Comparison of ENCODE assay signal across 10 cellular contexts in the genomic region with DNA sequence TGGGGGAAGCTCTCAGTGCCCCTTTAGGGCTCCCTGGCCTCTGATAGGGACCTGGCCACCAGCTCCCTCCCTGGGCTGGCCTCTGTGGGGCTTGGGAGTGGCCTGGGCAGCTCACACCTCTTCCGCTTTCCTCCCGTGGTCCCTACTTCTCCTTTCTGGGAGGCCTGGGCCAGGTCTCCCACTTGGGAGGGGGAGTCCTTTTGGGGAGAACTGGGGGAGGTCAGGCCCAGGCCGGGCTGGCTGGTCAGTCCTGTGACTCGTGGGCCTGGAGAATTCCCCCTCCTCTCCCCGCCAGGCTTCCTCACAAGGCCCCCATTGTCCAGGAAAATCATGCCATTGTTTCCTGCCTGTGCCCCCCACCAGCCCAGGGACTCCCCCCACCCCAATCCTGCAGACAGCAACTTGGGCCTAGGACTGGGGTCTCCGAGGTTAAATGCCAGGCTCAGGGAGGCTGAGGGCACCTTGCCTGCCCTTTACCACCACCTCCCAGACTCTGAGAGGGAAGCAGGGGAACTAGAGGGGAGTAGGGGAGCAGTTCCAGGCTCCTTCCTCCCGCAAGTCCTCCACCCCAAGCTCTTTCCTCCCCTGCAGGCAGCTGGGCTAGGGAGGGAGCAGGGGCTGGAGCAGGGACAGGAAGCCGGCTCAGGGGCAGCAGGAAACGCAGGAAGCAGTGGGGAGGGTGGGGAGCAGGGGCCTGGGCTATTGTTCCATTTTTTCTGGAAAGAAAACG. TPM values are rescaled to one million over a fixed set of nuclear protein-coding genes. Genes with fewer than 3 reads are reported as not detected.
DNase-seq lines count a peak whose midpoint lies in the region; ATAC-seq and TF ChIP-seq lines count a peak whose summit lies in the region.
"Had no signal": no experiment of that assay in that cellular context is flagged by ENCODE, and none has a peak within 500 bp of the region (broad histone marks: within the 10 kb centered on the region; RNA-seq: fewer than 3 reads in every experiment).

No MANE protein-coding gene starts in this region.

- H3K27me3 ChIP-seq in mesenchymal stem cell (ENCODE audit: control insufficient read depth in 1 of 2, insufficient read depth in 1 of 2, low read length in 2 of 2): no peaks in the 10 kb centered on the region

- H3K4me1 ChIP-seq in mesenchymal stem cell (ENCODE audit: control insufficient read depth, insufficient read depth, low read depth, low read length) (peaks cover 51% of the 10 kb centered on the region), urinary bladder (ENCODE audit: insufficient read depth) (peaks cover 1% of the 10 kb centered on the region)

- WGBS in mesenchymal stem cell: 41% methylated on average over 6 of the region's 10 CpGs
- WGBS in urinary bladder: 51% methylated on average over 10 of the region's 10 CpGs

- H2AFZ ChIP-seq in mesenchymal stem cell (ENCODE audit: low read depth, low read length): no peak overlapping the region

- peak overlapping the region; percentile 50 for H3K9ac ChIP-seq in mesenchymal stem cell (ENCODE audit: low read length)
- H3K9ac ChIP-seq: KMS-11 had no signal

- no peak for DNase-seq in activated T-cell treated with anti-CD3 and anti-CD28 coated beads, Interleukin-2, amount 50 U/mL, for 72 hours
- no peak for DNase-seq in activated T-cell treated with anti-CD3 and anti-CD28 coated beads, Interleukin-2, amount 50 U/mL, for 1 hour
- DNase-seq in cardiac fibroblast (ENCODE audit: low read depth in 2 of 2) (peak; percentile 32 to 59), mesenchymal stem cell (no peak), NCI-H1930 (lab: John Stamatoyannopoulos, UW) (no peak)

- H2BK120ac ChIP-seq in mesenchymal stem cell (ENCODE audit: low read depth, low read length): no peak overlapping the region

- ATAC-seq in activated T-cell treated with anti-CD3 and anti-CD28 coated beads, Interleukin-2, amount 50 U/mL, for 72 hours (replicated peaks in 1 of 2): no peak
- ATAC-seq in HG03378 (IDR thresholded peaks at IDR 0.05; ENCODE audit: unreplicated experiment) (no peak), GM21825 (IDR thresholded peaks at IDR 0.05; ENCODE audit: unreplicated experiment) (no peak)

- H3K36me3 ChIP-seq in mesenchymal stem cell (ENCODE audit: control insufficient read depth in 1 of 2, insufficient read depth in 2 of 2, low read depth in 1 of 2, low read length in 2 of 2): peaks cover 24 to 58% of the 10 kb centered on the region in 2 experiments
- H3K36me3 ChIP-seq in urinary bladder (ENCODE audit: insufficient read depth): no peaks in the 10 kb centered on the region

- peaks cover 3 to 11% of the 10 kb centered on the region in 2 donors for H3K36me3 Mint-ChIP-seq in activated T-cell treated with anti-CD3 and anti-CD28 coated beads, Interleukin-2, amount 50 U/mL, for 72 hours (ENCODE audit: insufficient read depth in 2 of 2)

- H2BK15ac ChIP-seq in mesenchymal stem cell (ENCODE audit: low read depth, poor library complexity, severe bottlenecking): peak overlapping the region; percentile 55

- H3K23ac ChIP-seq in mesenchymal stem cell (ENCODE audit: low read length in 2 of 2): peak overlapping the region in 1 of 2 experiments; percentile 53

- H3K27ac ChIP-seq in mesenchymal stem cell (ENCODE audit: low read length, poor library complexity, severe bottlenecking) (peak overlapping the region; percentile 81), urinary bladder (ENCODE audit: low read depth) (no peak overlapping the region)
- H3K27ac ChIP-seq: KMS-11 had no signal

- H3K4ac ChIP-seq in mesenchymal stem cell (ENCODE audit: low read depth in 1 of 2, low read length in 2 of 2): peak overlapping the region; percentile 24 to 68

- H3K4me3 ChIP-seq in cardiac fibroblast (replicated peaks in 1 of 2; ENCODE audit: low read depth in 2 of 2, low read length in 2 of 2): peak overlapping the region; percentile 81 to 85
- peak overlapping the region; percentile 38 to 96 for H3K4me3 ChIP-seq in mesenchymal stem cell (ENCODE audit: insufficient read depth in 1 of 2, low read depth in 1 of 2, low read length in 2 of 2)
- peak overlapping the region; percentile 27 for H3K4me3 ChIP-seq in urinary bladder (ENCODE audit: low read depth, low read length)

- peaks cover 21% of the 10 kb centered on the region for H3K79me1 ChIP-seq in mesenchymal stem cell (replicated peaks; ENCODE audit: low read length, poor library complexity, severe bottlenecking)

- H4K91ac ChIP-seq in mesenchymal stem cell (ENCODE audit: low read length): peak overlapping the region; percentile 55

- H3K4me2 ChIP-seq in mesenchymal stem cell (ENCODE audit: low read length, poor library complexity, severe bottlenecking): peak overlapping the region; percentile 67

- no peak for TF ChIP-seq CTCF in cardiac fibroblast (IDR thresholded peaks at IDR 0.05; ENCODE audit: low read depth, low read length)

- peak overlapping the region; percentile 79 for H3K27ac Mint-ChIP-seq in activated T-cell treated with anti-CD3 and anti-CD28 coated beads, Interleukin-2, amount 50 U/mL, for 72 hours

- H3K27me3 Mint-ChIP-seq in activated T-cell treated with anti-CD3 and anti-CD28 coated beads, Interleukin-2, amount 50 U/mL, for 72 hours (ENCODE audit: low read depth): no peaks in the 10 kb centered on the region

- peak overlapping the region; percentile 12 for H4K8ac ChIP-seq in mesenchymal stem cell (ENCODE audit: low read length)

- H3K4me1 Mint-ChIP-seq in activated T-cell treated with anti-CD3 and anti-CD28 coated beads, Interleukin-2, amount 50 U/mL, for 72 hours (ENCODE audit: low read depth): peaks cover 37% of the 10 kb centered on the region

- peak overlapping the region; percentile 46 to 56 for H3K18ac ChIP-seq in mesenchymal stem cell (ENCODE audit: low read depth in 1 of 2, low read length in 2 of 2)

- peak overlapping the region in 1 of 2 experiments; percentile 79 for H3K14ac ChIP-seq in mesenchymal stem cell (ENCODE audit: low read length in 2 of 2)

- H2AK5ac ChIP-seq in mesenchymal stem cell (ENCODE audit: low read length, severe bottlenecking): peak overlapping the region; percentile 75

- H3K9me3 Mint-ChIP-seq in activated T-cell treated with anti-CD3 and anti-CD28 coated beads, Interleukin-2, amount 50 U/mL, for 72 hours: no peaks in the 10 kb centered on the region

- no peak overlapping the region for H2BK12ac ChIP-seq in mesenchymal stem cell (ENCODE audit: low read length in 2 of 2)

- peak overlapping the region; percentile 51 to 76 for H3K4me3 Mint-ChIP-seq in activated T-cell treated with anti-CD3 and anti-CD28 coated beads, Interleukin-2, amount 50 U/mL, for 72 hours

- H2BK5ac ChIP-seq in mesenchymal stem cell (ENCODE audit: low read depth, low read length, poor library complexity, severe bottlenecking): no peak overlapping the region

- no peaks in the 10 kb centered on the region for H3K9me3 ChIP-seq in mesenchymal stem cell (ENCODE audit: control insufficient read depth, low read length)

RNA-seq across cellular contexts. Expression of a gene that starts 2.8 kb away (rescaled TPM):
- total RNA-seq in activated T-cell treated with anti-CD3 and anti-CD28 coated beads, Interleukin-2, amount 50 U/mL, for 72 hours: 10 to 100 TPM; 57.3 to 70.1 TPM
- polyA plus RNA-seq in mesenchymal stem cell (2013, experiment 1 of 2): 36.7 TPM
- 36.1 TPM for polyA plus RNA-seq in mesenchymal stem cell (2013, experiment 2 of 2)
- 20.6 TPM for total RNA-seq in urinary bladder
- 39.7 TPM for polyA plus RNA-seq in urinary bladder

RNA-seq across cellular contexts. Expression of a gene that starts 4.4 kb away (rescaled TPM):
- 10 to 100 TPM; 45.9 TPM for total RNA-seq in activated T-cell treated with anti-CD3 and anti-CD28 coated beads, Interleukin-2, amount 50 U/mL, for 72 hours
- 21.5 TPM for polyA plus RNA-seq in mesenchymal stem cell (2013, experiment 1 of 2)
- polyA plus RNA-seq in mesenchymal stem cell (2013, experiment 2 of 2): 19.8 TPM
- 8.3 TPM for total RNA-seq in urinary bladder
- polyA plus RNA-seq in urinary bladder: 25.3 TPM

RNA-seq across cellular contexts. Expression of a gene that starts 15.6 kb away (rescaled TPM):
- under 1 TPM; 0.34 to 0.39 TPM for total RNA-seq in activated T-cell treated with anti-CD3 and anti-CD28 coated beads, Interleukin-2, amount 50 U/mL, for 72 hours
- 0.04 TPM for polyA plus RNA-seq in mesenchymal stem cell (2013, experiment 1 of 2)
- polyA plus RNA-seq in mesenchymal stem cell (2013, experiment 2 of 2): 0.08 TPM
- total RNA-seq in urinary bladder: 0.63 TPM
- polyA plus RNA-seq in urinary bladder: 1.2 TPM
- total RNA-seq: Daoy had no signal

RNA-seq across cellular contexts. Expression of a gene that starts 26.7 kb away (rescaled TPM):
- total RNA-seq in activated T-cell treated with anti-CD3 and anti-CD28 coated beads, Interleukin-2, amount 50 U/mL, for 72 hours: 100 to 1,000 TPM; 132 to 137 TPM
- 35.0 TPM for polyA plus RNA-seq in mesenchymal stem cell (2013, experiment 1 of 2)
- 34.6 TPM for polyA plus RNA-seq in mesenchymal stem cell (2013, experiment 2 of 2)
- total RNA-seq in urinary bladder: 16.0 TPM
- polyA plus RNA-seq in urinary bladder: 54.0 TPM

RNA-seq across cellular contexts. Expression of a gene that starts 35.3 kb away (rescaled TPM):
- total RNA-seq in activated T-cell treated with anti-CD3 and anti-CD28 coated beads, Interleukin-2, amount 50 U/mL, for 72 hours: 100 to 1,000 TPM in 1 of 2 donors, 10 to 100 TPM in 1; 93.9 to 113 TPM
- 22.5 TPM for polyA plus RNA-seq in mesenchymal stem cell (2013, experiment 1 of 2)
- polyA plus RNA-seq in mesenchymal stem cell (2013, experiment 2 of 2): 22.6 TPM
- total RNA-seq in urinary bladder: 45.9 TPM
- 178 TPM for polyA plus RNA-seq in urinary bladder

Comparison
In these comparisons a context has a peak if more than half of its experiments do, and no peak if none do; other contexts are left out.
1. DNase-seq: peak in cardiac fibroblast (2 of 2); none in activated T-cell treated with anti-CD3 and anti-CD28 coated beads, Interleukin-2, amount 50 U/mL, for 72 hours (0 of 2), activated T-cell treated with anti-CD3 and anti-CD28 coated beads, Interleukin-2, amount 50 U/mL, for 1 hour (single experiment), mesenchymal stem cell (single experiment) and NCI-H1930 (0 of 2).
2. H3K4me3 ChIP-seq: peak in every context shown above with its lines; median percentile 83 in cardiac fibroblast; 67 in mesenchymal stem cell; 27 in urinary bladder.